In the genomic region with DNA sequence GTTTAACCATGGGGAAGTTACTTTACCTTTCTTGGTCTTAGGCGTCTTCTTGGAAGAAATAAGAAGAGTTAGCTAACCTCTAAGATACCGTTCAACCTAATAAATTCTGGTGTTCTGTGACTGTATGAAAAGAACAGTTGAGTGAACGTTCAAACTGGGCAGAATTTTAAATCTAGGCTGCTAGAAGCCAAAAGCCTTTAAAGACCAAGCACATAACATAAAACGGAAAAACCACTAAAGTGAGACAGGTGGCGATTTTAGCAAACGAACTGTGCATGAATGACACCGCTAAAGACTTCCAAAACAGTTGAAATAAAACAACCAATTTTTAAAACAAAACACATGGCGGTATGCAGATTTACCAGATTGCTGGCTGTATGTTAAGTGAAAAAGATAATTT, we compare ENCODE assay signal across 27 cellular contexts.
"Had no signal": no experiment of that assay in that cellular context is flagged by ENCODE, and none has a peak within 500 bp of the region (broad histone marks: within the 10 kb centered on the region; RNA-seq: fewer than 3 reads in every experiment).

No MANE protein-coding gene starts in this region.

- H3K4me3 ChIP-seq: ascending aorta, cardiac muscle cell had no signal

- H3K4me1 ChIP-seq: ascending aorta had no signal

- H3K27me3 ChIP-seq: ascending aorta, cardiac muscle cell had no signal

- DNase-seq: activated CD4-positive, alpha-beta memory T cell treated with anti-CD3 and anti-CD28 coated beads, Interleukin-2, amount 10 ng/mL, durations not matched to agents 7 days and 5 days; activated CD4-positive, alpha-beta T cell treated with anti-CD3 and anti-CD28 coated beads for 1 hour; activated CD4-positive, alpha-beta T cell treated with anti-CD3 and anti-CD28 coated beads for 36 hours; activated CD4-positive, alpha-beta T cell treated with anti-CD3 and anti-CD28 coated beads for 48 hours; activated CD4-positive, alpha-beta T cell treated with anti-CD3 and anti-CD28 coated beads, Interleukin-2, amount 10 ng/mL, durations not matched to agents 7 days and 5 days; activated CD4-positive, alpha-beta T cell treated with anti-CD3 and anti-CD28 coated beads, Interleukin-2, amount 50 U/mL, for 48 hours; activated CD4-positive, CD25-positive, alpha-beta regulatory T cell; activated CD8-positive, alpha-beta memory T cell treated with anti-CD3 and anti-CD28 coated beads for 24 hours; activated CD8-positive, alpha-beta memory T cell treated with anti-CD3 and anti-CD28 coated beads, Interleukin-2, amount 10 ng/mL, durations not matched to agents 7 days and 5 days; activated CD8-positive, alpha-beta memory T cell treated with anti-CD3 and anti-CD28 coated beads, Interleukin-2, amount 50 U/mL, for 48 hours; activated CD8-positive, alpha-beta T cell treated with anti-CD3 and anti-CD28 coated beads, Interleukin-2, amount 10 ng/mL, durations not matched to agents 7 days and 5 days; activated effector memory CD4-positive, alpha-beta T cell treated with Interleukin-2 at 50 U/mL for 16 hours; activated gamma-delta T cell; activated naive CD4-positive, alpha-beta T cell treated with anti-CD3 and anti-CD28 coated beads, Interleukin-2, amount 10 ng/mL, durations not matched to agents 7 days and 5 days; activated naive CD4-positive, alpha-beta T cell treated with Interleukin-2 at 50 U/mL for 16 hours; activated naive CD8-positive, alpha-beta T cell treated with anti-CD3 and anti-CD28 coated beads, Interleukin-2, amount 10 ng/mL, durations not matched to agents 7 days and 5 days; activated naive CD8-positive, alpha-beta T cell treated with anti-CD3 and anti-CD28 coated beads, Interleukin-2, amount 50 U/mL, for 24 hours; activated T-cell treated with anti-CD3 and anti-CD28 coated beads, Interleukin-2, amount 50 U/mL, for 24 hours; activated T-cell treated with anti-CD3 and anti-CD28 coated beads, Interleukin-2, amount 50 U/mL, for 48 hours; amygdala; anterior cingulate cortex; T-helper 1 cell; T-helper 2 cell; T-helper 9 cell; WERI-Rb-1 had no signal

- H3K36me3 ChIP-seq: ascending aorta, cardiac muscle cell, WERI-Rb-1 had no signal

- H3K9me3 ChIP-seq: ascending aorta had no signal

- H3K27ac ChIP-seq: ascending aorta, cardiac muscle cell, WERI-Rb-1 had no signal
